In the genomic region with DNA sequence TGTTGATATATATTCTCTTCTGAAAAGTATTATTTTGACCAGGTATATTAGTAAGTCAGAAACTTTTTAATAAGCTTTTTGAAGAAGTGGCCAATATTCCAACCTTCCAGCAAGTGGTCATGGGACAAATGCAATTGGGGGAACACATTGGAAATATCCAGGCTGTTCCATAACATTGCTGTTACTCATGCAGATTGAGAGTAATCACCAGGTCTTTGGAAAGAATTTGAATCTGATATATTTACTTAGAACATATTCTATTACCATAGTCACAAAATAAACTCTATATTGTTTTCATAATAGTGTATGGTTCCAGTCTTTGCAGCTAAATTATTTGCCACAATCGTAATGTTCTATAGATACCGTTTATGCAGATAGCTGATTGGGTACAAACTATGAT, we compare ENCODE assay signal across 1 cellular context.
TF ChIP-seq lines count a peak whose summit lies in the region.

No MANE protein-coding gene starts in this region.

TF ChIP-seq in IMR-90, 13 proteins besides CTCF, POLR2A, EP300 and RAD21 (continued from another document):
- TF ChIP-seq, protein P1, sequence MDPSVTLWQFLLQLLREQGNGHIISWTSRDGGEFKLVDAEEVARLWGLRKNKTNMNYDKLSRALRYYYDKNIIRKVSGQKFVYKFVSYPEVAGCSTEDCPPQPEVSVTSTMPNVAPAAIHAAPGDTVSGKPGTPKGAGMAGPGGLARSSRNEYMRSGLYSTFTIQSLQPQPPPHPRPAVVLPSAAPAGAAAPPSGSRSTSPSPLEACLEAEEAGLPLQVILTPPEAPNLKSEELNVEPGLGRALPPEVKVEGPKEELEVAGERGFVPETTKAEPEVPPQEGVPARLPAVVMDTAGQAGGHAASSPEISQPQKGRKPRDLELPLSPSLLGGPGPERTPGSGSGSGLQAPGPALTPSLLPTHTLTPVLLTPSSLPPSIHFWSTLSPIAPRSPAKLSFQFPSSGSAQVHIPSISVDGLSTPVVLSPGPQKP (IDR thresholded peaks at IDR 0.05; ENCODE audit: borderline replicate concordance, low read depth, low read length), result no peak
- no peak for TF ChIP-seq BHLHE40 (IDR thresholded peaks at IDR 0.05; ENCODE audit: low read depth, low read length)
